Comparison of ENCODE assay signal across 10 cellular contexts in genomic region chr22:39524753-39525657, GRCh38. TPM values are rescaled to one million over a fixed set of nuclear protein-coding genes. Genes with fewer than 3 reads are reported as not detected.
A peak's percentile ranks its signal among the peaks of the same experiment; 100 is the strongest.
DNase-seq lines count a peak whose midpoint lies in the region; ATAC-seq and TF ChIP-seq lines count a peak whose summit lies in the region.
"Had no signal": no experiment of that assay in that cellular context is flagged by ENCODE, and none has a peak within 500 bp of the region (broad histone marks: within the 10 kb centered on the region; RNA-seq: fewer than 3 reads in every experiment).

No MANE protein-coding gene starts in this region.

- H3K9me3 Mint-ChIP-seq in T-cell (no peaks in the 10 kb centered on the region), glutamatergic neuron (ENCODE audit: unreplicated experiment) (peaks cover 23% of the 10 kb centered on the region), type B pancreatic cell (no peaks in the 10 kb centered on the region)

- POLR2A ChIA-PET in T-cell (lab: Charles Lee), result interaction anchor here in 1 of 2 donors (0.7 kb wide), 1 partner anchor 1752 kb away, joined by 3 read pairs; no protein-coding TSS in a partner anchor

- peaks cover 19% of the 10 kb centered on the region for H3K4me1 ChIP-seq in cardiac muscle cell (ENCODE audit: low read depth)

- peak overlapping the region; percentile 82 to 91 for H3K27ac Mint-ChIP-seq in T-cell
- H3K27ac Mint-ChIP-seq in glutamatergic neuron (ENCODE audit: unreplicated experiment), result peak overlapping the region; percentile 49
- H3K27ac Mint-ChIP-seq in type B pancreatic cell, result peak overlapping the region; percentile 83

- H3K27me3 Mint-ChIP-seq in T-cell, result peaks cover 0 to 2% of the 10 kb centered on the region in 2 donors
- peaks cover 24% of the 10 kb centered on the region for H3K27me3 Mint-ChIP-seq in glutamatergic neuron (ENCODE audit: unreplicated experiment)
- H3K27me3 Mint-ChIP-seq in type B pancreatic cell, result peaks cover 3% of the 10 kb centered on the region

- H3K27ac ChIP-seq in cardiac muscle cell, result peak overlapping the region; percentile 63

- DNase-seq in cardiac muscle cell (ENCODE audit: low read depth in 1 of 2, low spot score in 1 of 2), result no peak
- no peak for DNase-seq in cardiac septum (ENCODE audit: low spot score)
- DNase-seq in T-cell, result no peak
- DNase-seq in glutamatergic neuron, result no peak
- no peak for DNase-seq in type B pancreatic cell (ENCODE audit: extremely low spot score, unreplicated experiment)
- DNase-seq in stimulated activated CD4-positive, alpha-beta T cell treated with anti-CD3 and anti-CD28 coated beads, Interleukin-1b, Interleukin-23, amount 100 ng/mL, for 48 hours, result no peak
- no peak for DNase-seq in NCI-H2196 treated with DMSO at 0.1 percent for 48 hours (lab: John Stamatoyannopoulos, UW; ENCODE audit: unreplicated experiment)
- no peak for DNase-seq in NOMO-1 treated with dmso at 0.1 percent for 144 hours (lab: John Stamatoyannopoulos, UW; ENCODE audit: unreplicated experiment)
- DNase-seq: NCI-H2029 treated with DMSO at 0.1 percent for 48 hours had no signal

- no peaks in the 10 kb centered on the region for H3K27me3 ChIP-seq in cardiac muscle cell

- intact Hi-C loops in cardiac septum (cut with DNase I), result loop anchor here (5.0 to 10.0 kb wide), 2 partner anchors 208 to 650 kb away; partner anchors contain the start of genes CBX6 and RPL3

- ATAC-seq in T-cell (replicated peaks in 1 of 4), result no peak

- TF ChIP-seq CTCF in cardiac muscle cell (IDR thresholded peaks at IDR 0.05; ENCODE audit: low read depth, low read length), result no peak
- no peak for TF ChIP-seq CTCF in glutamatergic neuron (IDR thresholded peaks at IDR 0.05; ENCODE audit: partially characterized antibody, unreplicated experiment)
- no peak for TF ChIP-seq CTCF in type B pancreatic cell (conservative IDR thresholded peaks at IDR 0.05)

- H3K36me3 ChIP-seq in cardiac muscle cell, result peaks cover 28% of the 10 kb centered on the region

- H3K36me3 Mint-ChIP-seq in T-cell (peaks cover 39% of the 10 kb centered on the region), glutamatergic neuron (ENCODE audit: unreplicated experiment) (peaks cover 9% of the 10 kb centered on the region), type B pancreatic cell (peaks cover 38% of the 10 kb centered on the region)

- H3K9me3 ChIP-seq in cardiac muscle cell (ENCODE audit: low read depth), result no peaks in the 10 kb centered on the region

- peaks cover 82 to 85% (median 82%) of the 10 kb centered on the region in 3 donors for H3K4me1 Mint-ChIP-seq in T-cell
- H3K4me1 Mint-ChIP-seq in glutamatergic neuron (ENCODE audit: low read depth, unreplicated experiment), result peaks cover 45% of the 10 kb centered on the region
- peaks cover 55% of the 10 kb centered on the region for H3K4me1 Mint-ChIP-seq in type B pancreatic cell (ENCODE audit: unreplicated experiment)

- no peak overlapping the region for H3K4me3 ChIP-seq in cardiac muscle cell

- CTCF ChIA-PET in T-cell (lab: Charles Lee), result interaction anchor here (1.1 to 1.5 kb wide), 3 partner anchors 28 to 31 kb away, joined by 3 read pairs; no protein-coding TSS in a partner anchor

- peak overlapping the region in 1 of 3 donors; percentile 66 for H3K4me3 Mint-ChIP-seq in T-cell
- H3K4me3 Mint-ChIP-seq in glutamatergic neuron (ENCODE audit: unreplicated experiment), result peak overlapping the region; percentile 66
- peak overlapping the region; percentile 67 for H3K4me3 Mint-ChIP-seq in type B pancreatic cell

RNA-seq across cellular contexts. Expression of gene ATF4, which starts 4.6 kb away (rescaled TPM):
- total RNA-seq in cardiac muscle cell (283 and 375 TPM in 2 replicates), cardiac septum (177 TPM), T-cell (100 to 1,000 TPM; 236 to 371 (median 327) TPM), glutamatergic neuron (ENCODE audit: unreplicated experiment) (509 TPM), type B pancreatic cell (ENCODE audit: low replicate concordance) (315 and 398 TPM in 2 replicates)
- 194 and 203 TPM in 2 replicates for polyA plus RNA-seq in cardiac muscle cell

RNA-seq across cellular contexts. Expression of gene RPS19BP1, which starts 7.5 kb away (rescaled TPM):
- total RNA-seq in cardiac muscle cell (144 and 169 TPM in 2 replicates), cardiac septum (43.7 TPM), T-cell (10 to 100 TPM; 42.4 to 76.8 (median 73.5) TPM), glutamatergic neuron (ENCODE audit: unreplicated experiment) (59.6 TPM), type B pancreatic cell (ENCODE audit: low replicate concordance) (52.3 and 59.1 TPM in 2 replicates)
- 112 and 150 TPM in 2 replicates for polyA plus RNA-seq in cardiac muscle cell

RNA-seq across cellular contexts. Expression of gene MIEF1, which starts 22.9 kb away (rescaled TPM):
- total RNA-seq in cardiac muscle cell (27.2 and 31.2 TPM in 2 replicates), cardiac septum (19.4 TPM), T-cell (10 to 100 TPM; 19.7 to 44.1 (median 38.5) TPM), glutamatergic neuron (ENCODE audit: unreplicated experiment) (40.0 TPM), type B pancreatic cell (ENCODE audit: low replicate concordance) (35.0 and 35.5 TPM in 2 replicates)
- 29.1 and 33.7 TPM in 2 replicates for polyA plus RNA-seq in cardiac muscle cell

RNA-seq across cellular contexts. Expression of gene CACNA1I, which starts 45.5 kb away (rescaled TPM):
- total RNA-seq in cardiac muscle cell (0.14 and 0.24 TPM in 2 replicates), cardiac septum (0.03 TPM), T-cell (10 to 100 TPM; 16.1 to 32.9 (median 28.8) TPM), glutamatergic neuron (ENCODE audit: unreplicated experiment) (0.12 TPM), type B pancreatic cell (ENCODE audit: low replicate concordance) (0.60 and 1.1 TPM in 2 replicates)
- 0.04 and 0.47 TPM in 2 replicates for polyA plus RNA-seq in cardiac muscle cell
- total RNA-seq: fibroblast of villous mesenchyme had no signal
